In the genomic region with DNA sequence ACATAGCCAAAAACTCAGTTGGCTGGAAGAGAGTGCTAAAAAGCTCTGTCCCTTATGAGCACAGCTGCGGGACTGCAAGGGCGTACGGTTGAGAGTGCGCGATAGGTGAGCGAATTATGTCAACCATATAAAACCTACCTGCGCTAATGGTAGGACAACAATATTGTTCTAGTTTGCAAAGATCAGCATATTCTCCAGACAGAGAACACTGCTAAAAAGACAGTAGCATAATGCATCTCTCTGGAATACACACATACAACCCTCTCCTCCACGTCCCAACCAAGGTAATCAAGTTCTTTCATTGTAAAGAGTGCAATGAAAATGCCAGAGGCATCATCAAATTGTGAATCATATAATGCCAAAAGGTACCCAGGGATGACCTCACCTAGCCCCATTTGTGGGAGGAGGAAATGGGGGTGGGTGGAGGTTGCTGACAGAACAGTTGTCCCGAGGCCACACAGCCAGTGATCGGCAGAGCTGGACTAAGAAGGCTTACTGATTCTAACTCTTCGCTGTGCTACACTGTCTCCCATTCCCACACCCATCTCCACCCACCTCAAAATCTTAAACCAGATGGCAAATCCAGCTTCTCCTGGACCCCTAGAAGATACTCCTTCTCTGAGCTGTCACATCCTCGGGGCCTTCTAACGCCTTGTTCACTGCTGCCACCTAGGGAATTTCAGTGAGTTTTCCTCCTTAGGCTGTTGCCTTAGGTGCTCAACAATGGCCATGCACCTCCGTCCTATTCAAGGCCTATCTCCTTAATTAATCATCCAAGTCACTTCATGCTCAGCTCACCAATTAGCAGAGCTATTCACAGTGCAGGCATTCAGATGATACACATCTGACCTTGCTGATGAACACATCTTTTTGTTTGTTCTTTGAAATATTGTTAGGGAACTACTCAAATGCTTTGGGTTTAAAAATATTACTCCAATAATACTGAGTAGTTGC, we compare ENCODE assay signal across 8 cellular contexts.
DNase-seq lines count a peak whose midpoint lies in the region; ATAC-seq and TF ChIP-seq lines count a peak whose summit lies in the region.

No MANE protein-coding gene starts in this region.

- H3K9me3 Mint-ChIP-seq in stimulated activated naive B cell treated with anti-CD40 and anti-IgM and Interleukin-4, amounts not matched to agents 10 μg/mL and 1 μg/mL and 100 μg/mL, for 72 hours = peaks cover 0 to 3% of the 10 kb centered on the region in 2 donors

- TF ChIP-seq CTCF in C4-2B (conservative IDR thresholded peaks at IDR 0.05) = peak; percentile 87

- H3K27me3 Mint-ChIP-seq in stimulated activated naive B cell treated with anti-CD40 and anti-IgM and Interleukin-4, amounts not matched to agents 10 μg/mL and 1 μg/mL and 100 μg/mL, for 72 hours = peaks cover 13 to 20% of the 10 kb centered on the region in 2 donors

- no peaks in the 10 kb centered on the region for H3K36me3 ChIP-seq in H7 (replicated peaks; ENCODE audit: control insufficient read depth, insufficient read depth, low read length)

- peak; percentile 19 for DNase-seq in H7
- peak; percentile 68 for DNase-seq in NCI-H226
- DNase-seq in amniotic stem cell (lab: John Stamatoyannopoulos, UW) = peak; percentile 38
- peak in 34 of 51 donors; percentile 1 to 74 (median 21) for DNase-seq in hypothalamus (lab: John Stamatoyannopoulos, UW)
- no peak for DNase-seq in stimulated activated naive B cell treated with anti-CD40 and anti-IgM and Interleukin-4, amounts not matched to agents 10 μg/mL and 1 μg/mL and 100 μg/mL, for 72 hours
- no peak for DNase-seq in stimulated activated CD8-positive, alpha-beta memory T cell treated with anti-CD3 and anti-CD28 coated beads, Interleukin-4, amount 100 ng/mL, for 48 hours
- DNase-seq in activated CD8-positive, alpha-beta memory T cell treated with anti-CD3 and anti-CD28 coated beads, Interleukin-2, amount 50 U/mL, for 4 hours = no peak

- no peak overlapping the region for H3K4me3 Mint-ChIP-seq in stimulated activated naive B cell treated with anti-CD40 and anti-IgM and Interleukin-4, amounts not matched to agents 10 μg/mL and 1 μg/mL and 100 μg/mL, for 72 hours

- H3K27ac Mint-ChIP-seq in stimulated activated naive B cell treated with anti-CD40 and anti-IgM and Interleukin-4, amounts not matched to agents 10 μg/mL and 1 μg/mL and 100 μg/mL, for 72 hours = no peak overlapping the region

- ATAC-seq in stimulated activated naive B cell treated with anti-CD40 and anti-IgM and Interleukin-4, amounts not matched to agents 10 μg/mL and 1 μg/mL and 100 μg/mL, for 72 hours (replicated peaks) = peak; percentile 55 to 61

- no peak overlapping the region for H3K27ac ChIP-seq in C4-2B

- H3K27me3 ChIP-seq in H7 (ENCODE audit: control insufficient read depth, insufficient read depth, low read length) = peaks cover 2% of the 10 kb centered on the region; the same call in 1 of the 2 replicates

- no peak overlapping the region for H3K4me3 ChIP-seq in H7 (ENCODE audit: insufficient read depth, low read depth, low read length)

- no peaks in the 10 kb centered on the region for H3K36me3 Mint-ChIP-seq in stimulated activated naive B cell treated with anti-CD40 and anti-IgM and Interleukin-4, amounts not matched to agents 10 μg/mL and 1 μg/mL and 100 μg/mL, for 72 hours

- peaks cover 0 to 2% of the 10 kb centered on the region in 2 donors for H3K4me1 Mint-ChIP-seq in stimulated activated naive B cell treated with anti-CD40 and anti-IgM and Interleukin-4, amounts not matched to agents 10 μg/mL and 1 μg/mL and 100 μg/mL, for 72 hours

Comparison
In these comparisons a context has a peak if more than half of its experiments do, and no peak if none do; other contexts are left out.
1. DNase-seq: peak in H7 (single experiment), NCI-H226 (single experiment), amniotic stem cell (single experiment) and hypothalamus (34 of 51); none in stimulated activated naive B cell treated with anti-CD40 and anti-IgM and Interleukin-4, amounts not matched to agents 10 μg/mL and 1 μg/mL and 100 μg/mL, for 72 hours (single experiment), stimulated activated CD8-positive, alpha-beta memory T cell treated with anti-CD3 and anti-CD28 coated beads, Interleukin-4, amount 100 ng/mL, for 48 hours (single experiment) and activated CD8-positive, alpha-beta memory T cell treated with anti-CD3 and anti-CD28 coated beads, Interleukin-2, amount 50 U/mL, for 4 hours (single experiment).